ENCODE assay signal across 8 cellular contexts in genomic region chr3:17742092-17742836, GRCh38. TPM values are rescaled to one million over a fixed set of nuclear protein-coding genes. Genes with fewer than 3 reads are reported as not detected.
A peak's percentile ranks its signal among the peaks of the same experiment; 100 is the strongest.
DNase-seq lines count a peak whose midpoint lies in the region; ATAC-seq and TF ChIP-seq lines count a peak whose summit lies in the region.

TBC1D5 (minus strand) TSS chr3:17742631; CDS start chr3:17508570, 234,061 bp downstream.

- peak within 1 kb of the TSS; percentile 93 to 99 for H3K27ac ChIP-seq in coronary artery

- DNase-seq in AG20443 (ENCODE audit: low spot score) (peak; percentile 99), NCI-H446 (lab: John Stamatoyannopoulos, UW) (peak; percentile 53 to 97), coronary artery (ENCODE audit: low spot score) (peak; percentile 98), left lobe of liver (ENCODE audit: low spot score) (peak; percentile 98)
- DNase-seq in activated CD4-positive, alpha-beta T cell treated with anti-CD3 and anti-CD28 coated beads for 4 hours = peak; percentile 58 to 69
- DNase-seq in stimulated activated CD4-positive, alpha-beta T cell treated with anti-CD3 and anti-CD28 coated beads, Interleukin-2, amount 100 ng/mL, for 4 hours (ENCODE audit: low read depth) = peak; percentile 84

- no peak for TF ChIP-seq CTCF in coronary artery (IDR thresholded peaks at IDR 0.05)

- ATAC-seq in GM19025 (IDR thresholded peaks at IDR 0.05; ENCODE audit: low read depth, unreplicated experiment) (peak; percentile 73), HG03342 (IDR thresholded peaks at IDR 0.05; ENCODE audit: unreplicated experiment) (peak; percentile 81), left lobe of liver (peak; percentile 91)

- peak within 1 kb of the TSS; percentile 95 for H3K4me3 ChIP-seq in coronary artery

RNA-seq across cellular contexts. Expression of gene TBC1D5, which starts in this region (rescaled TPM):
- total RNA-seq in left lobe of liver = 21.8 TPM

Comparison
In these comparisons a context has a peak if more than half of its experiments do, and no peak if none do; other contexts are left out.
1. Peak in every context shown above with its lines: DNase-seq, ATAC-seq, H3K4me3 ChIP-seq and H3K27ac ChIP-seq.